Comparison of ENCODE assay signal across 27 cellular contexts in genomic region chr16:14961405-14962186, GRCh38.
"Had no signal": no experiment of that assay in that cellular context is flagged by ENCODE, and none has a peak within 500 bp of the region (broad histone marks: within the 10 kb centered on the region; RNA-seq: fewer than 3 reads in every experiment).

No MANE protein-coding gene starts in this region.

- ATAC-seq: activated naive CD4-positive, alpha-beta T cell treated with anti-CD3 and anti-CD28 coated beads, Interleukin-2, amount 50 U/mL, for 72 hours; activated T-cell treated with anti-CD3 and anti-CD28 coated beads, Interleukin-2, amount 50 U/mL, for 72 hours; psoas muscle had no signal

- H3K9ac ChIP-seq: parathyroid adenoma had no signal

- H3K27me3 ChIP-seq: breast epithelium, tibial nerve had no signal

- H3K9me3 ChIP-seq: breast epithelium, psoas muscle had no signal

- H3K79me2 ChIP-seq: parathyroid adenoma had no signal

- H3K4me1 ChIP-seq: breast epithelium, left ventricle myocardium inferior, parathyroid adenoma, psoas muscle had no signal

- H3K36me3 ChIP-seq: breast epithelium, left ventricle myocardium inferior had no signal

- H3K27ac ChIP-seq: breast epithelium, epithelial cell of prostate, left ventricle myocardium inferior, parathyroid adenoma, psoas muscle, tibial nerve, VCaP had no signal

- FAIRE-seq: endometrium, frontal cortex, islet of Langerhans, TTC549, urothelium cell line had no signal

- H3K4me3 ChIP-seq: breast epithelium, left ventricle myocardium inferior, lung, psoas muscle, tibial nerve had no signal

- DNase-seq: activated CD4-positive, alpha-beta T cell treated with anti-CD3 and anti-CD28 coated beads for 4 hours; activated CD4-positive, alpha-beta T cell treated with anti-CD3 and anti-CD28 coated beads, Interleukin-2, amount 50 U/mL, for 4 hours; activated naive CD4-positive, alpha-beta T cell; activated T-cell treated with anti-CD3 and anti-CD28 coated beads for 4 hours; activated T-cell treated with anti-CD3 and anti-CD28 coated beads, Interleukin-2, amount 50 U/mL, for 72 hours; central memory CD4-positive, alpha-beta T cell; dermis blood vessel endothelial cell; effector CD4-positive, alpha-beta T cell; left ventricle myocardium inferior; naive B cell; nephron progenitor cell; psoas muscle; stimulated activated CD4-positive, alpha-beta T cell treated with anti-CD3 and anti-CD28 coated beads, Interleukin-15, amount 100 ng/mL, for 24 hours; stimulated activated CD4-positive, alpha-beta T cell treated with anti-CD3 and anti-CD28 coated beads, Interleukin-2, amount 100 ng/mL, for 24 hours; stimulated activated naive CD4-positive, alpha-beta T cell had no signal

- H2AFZ ChIP-seq: parathyroid adenoma had no signal
